ENCODE assay signal across 18 cellular contexts in genomic region chr4:82761249-82761648, GRCh38. TPM values are rescaled to one million over a fixed set of nuclear protein-coding genes. Genes with fewer than 3 reads are reported as not detected.
DNase-seq lines count a peak whose midpoint lies in the region; TF ChIP-seq lines count a peak whose summit lies in the region.
"Had no signal": no experiment of that assay in that cellular context is flagged by ENCODE, and none has a peak within 500 bp of the region (broad histone marks: within the 10 kb centered on the region; RNA-seq: fewer than 3 reads in every experiment).

No MANE protein-coding gene starts in this region.

- H3K36me3 Mint-ChIP-seq in neural crest cell (ENCODE audit: low read depth) (peaks cover 9% of the 10 kb centered on the region), nephron progenitor cell (ENCODE audit: low read depth) (peaks cover 5% of the 10 kb centered on the region)

- H3K4me3 Mint-ChIP-seq in neural crest cell, result no peak overlapping the region
- H3K4me3 Mint-ChIP-seq in nephron progenitor cell, result no peak overlapping the region
- H3K4me3 Mint-ChIP-seq: CD8-positive, alpha-beta T cell had no signal

- H3K4me1 Mint-ChIP-seq in neural crest cell (peaks cover 30% of the 10 kb centered on the region), nephron progenitor cell (peaks cover 21% of the 10 kb centered on the region)

- H3K9me3 Mint-ChIP-seq in neural crest cell (peaks cover 8% of the 10 kb centered on the region), nephron progenitor cell (peaks cover 29% of the 10 kb centered on the region)

- H3K27ac ChIP-seq in dorsolateral prefrontal cortex, result peak overlapping the region in 58 of 59 donors; percentile 5 to 94 (median 86)
- H3K27ac ChIP-seq: BLaER1 treated with 17β-estradiol and CSF1 and Interleukin-3, amounts not matched to agents 10 nM and 100 nM; HL-60 had no signal

- H3K27me3 Mint-ChIP-seq in neural crest cell (ENCODE audit: low read depth) (no peaks in the 10 kb centered on the region), nephron progenitor cell (ENCODE audit: low read depth, poor library complexity) (peaks cover 14% of the 10 kb centered on the region)

- peaks cover 17% of the 10 kb centered on the region for H3K9me3 ChIP-seq in adipocyte (ENCODE audit: control insufficient read depth, low read length)

- H3K27ac Mint-ChIP-seq in neural crest cell (ENCODE audit: unreplicated experiment), result peak overlapping the region; percentile 54
- H3K27ac Mint-ChIP-seq in nephron progenitor cell, result no peak overlapping the region
- H3K27ac Mint-ChIP-seq: CD8-positive, alpha-beta T cell had no signal

- no peak overlapping the region for H3K4me3 ChIP-seq in adipocyte (ENCODE audit: low read length)
- H3K4me3 ChIP-seq in dorsolateral prefrontal cortex, result peak overlapping the region in 1 of 59 donors; percentile 5
- H3K4me3 ChIP-seq: BLaER1 treated with 17β-estradiol and CSF1 and Interleukin-3, amounts not matched to agents 10 nM and 100 nM had no signal

- DNase-seq in NCI-H2171 treated with DMSO at 0.1 percent for 48 hours (lab: John Stamatoyannopoulos, UW) (peak; percentile 3), NCI-H2171 (lab: John Stamatoyannopoulos, UW) (no peak), adipocyte (ENCODE audit: low read depth) (peak; percentile 64), dorsolateral prefrontal cortex (no peak), neural crest cell (ENCODE audit: low read depth, low spot score) (no peak), posterior vena cava (ENCODE audit: low spot score) (no peak), GDM1 (lab: John Stamatoyannopoulos, UW) (no peak), nephron progenitor cell (no peak)
- DNase-seq: Calu3; CD8-positive, alpha-beta T cell; Karpas-422; NCI-H1417 treated with DMSO at 0.1 percent for 48 hours; NCI-H187 treated with DMSO at 0.1 percent for 48 hours; NCI-H510A treated with DMSO at 0.1 percent for 48 hours; NCI-H774; Right ventricle myocardium superior had no signal

- no peak overlapping the region for H3K9ac ChIP-seq in adipocyte (ENCODE audit: low read length)
- H3K9ac ChIP-seq: BLaER1 treated with 17β-estradiol and CSF1 and Interleukin-3, amounts not matched to agents 10 nM and 100 nM had no signal

- TF ChIP-seq CTCF in dorsolateral prefrontal cortex (IDR thresholded peaks at IDR 0.05 in 54 of 56, conservative IDR thresholded peaks at IDR 0.05 in 2 of 56; ENCODE audit: low read depth in 1 of 56, partially characterized antibody in 56 of 56), result no peak
- no peak for TF ChIP-seq CTCF in neural crest cell (conservative IDR thresholded peaks at IDR 0.05)
- no peak for TF ChIP-seq CTCF in nephron progenitor cell (IDR thresholded peaks at IDR 0.05)

- H3K4me1 ChIP-seq in adipocyte (ENCODE audit: control insufficient read depth, insufficient read depth, low read length), result no peaks in the 10 kb centered on the region

- H3K36me3 ChIP-seq in adipocyte (ENCODE audit: control insufficient read depth, insufficient read depth, low read length, severe bottlenecking), result no peaks in the 10 kb centered on the region

- intact Hi-C loops in dorsolateral prefrontal cortex (cut with DNase I) (no loop called here), posterior vena cava (cut with DNase I) (no loop called here)

- H3K27me3 ChIP-seq in adipocyte (replicated peaks; ENCODE audit: control insufficient read depth, insufficient read depth, low read length), result no peaks in the 10 kb centered on the region
- no peaks in the 10 kb centered on the region for H3K27me3 ChIP-seq in dorsolateral prefrontal cortex
- H3K27me3 ChIP-seq: BLaER1 treated with 17β-estradiol and CSF1 and Interleukin-3, amounts not matched to agents 10 nM and 100 nM had no signal

RNA-seq across cellular contexts. Expression of gene SCD5, which starts 37.3 kb away (rescaled TPM):
- total RNA-seq in dorsolateral prefrontal cortex (100 to 1,000 TPM; 191 to 439 (median 289) TPM), neural crest cell (39.5 and 40.7 TPM in 2 replicates), posterior vena cava (10 to 100 TPM; 11.9 to 16.7 TPM)

Comparison
In these comparisons a context has a peak if more than half of its experiments do, and no peak if none do; other contexts are left out.
1. DNase-seq: peak in NCI-H2171 treated with DMSO at 0.1 percent for 48 hours (single experiment) and adipocyte (single experiment); none in NCI-H2171 (single experiment), dorsolateral prefrontal cortex (0 of 10), neural crest cell (single experiment), posterior vena cava (single experiment), GDM1 (single experiment) and nephron progenitor cell (single experiment).